27 cellular contexts compared by ENCODE assay signal in genomic region chr1:18653922-18654321, GRCh38. TPM values are rescaled to one million over a fixed set of nuclear protein-coding genes. Genes with fewer than 3 reads are reported as not detected.
"Had no signal": no experiment of that assay in that cellular context is flagged by ENCODE, and none has a peak within 500 bp of the region (broad histone marks: within the 10 kb centered on the region; RNA-seq: fewer than 3 reads in every experiment).

No MANE protein-coding gene starts in this region.

- H3K4me3 ChIP-seq: adrenal gland, esophagus squamous epithelium, left lung, mucosa of descending colon, spleen, testis, upper lobe of left lung had no signal

- H3K27me3 ChIP-seq: testis had no signal

- H3K4me1 Mint-ChIP-seq: stimulated activated memory B cell treated with anti-CD40 and anti-IgM and Interleukin-4, amounts not matched to agents 10 μg/mL and 1 μg/mL and 100 μg/mL, for 72 hours had no signal

- DNase-seq: activated CD4-positive, alpha-beta memory T cell treated with anti-CD3 and anti-CD28 coated beads for 36 hours; activated CD4-positive, alpha-beta T cell treated with anti-CD3 and anti-CD28 coated beads for 4 hours; activated gamma-delta T cell treated with Interleukin-2 at 50 U/mL for 16 hours; activated T-cell treated with anti-CD3 and anti-CD28 coated beads for 4 hours; adrenal gland; cerebellar nuclear complex; cortex of kidney; effector CD4-positive, alpha-beta T cell; esophagus squamous epithelium; left lung; mammary epithelial cell; mucosa of descending colon; spleen; stimulated activated CD4-positive, alpha-beta T cell treated with anti-CD3 and anti-CD28 coated beads, Interleukin-4, amount 100 ng/mL, for 4 hours; testis; upper lobe of left lung had no signal

- H3K36me3 ChIP-seq: adrenal gland, esophagus squamous epithelium, left lung, spleen, upper lobe of left lung had no signal

- H3K4me1 ChIP-seq: adrenal gland, left lung, testis, upper lobe of left lung had no signal

- H3K9me3 ChIP-seq: adrenal gland, esophagus squamous epithelium, left lung, mucosa of descending colon, spleen, testis, upper lobe of left lung had no signal

- H3K4me3 Mint-ChIP-seq: activated CD4-positive, alpha-beta memory T cell treated with anti-CD3 and anti-CD28 coated beads for 36 hours; stimulated activated memory B cell treated with anti-CD40 and anti-IgM and Interleukin-4, amounts not matched to agents 10 μg/mL and 1 μg/mL and 100 μg/mL, for 72 hours had no signal

- H3K9me3 Mint-ChIP-seq: activated CD4-positive, alpha-beta memory T cell treated with anti-CD3 and anti-CD28 coated beads for 36 hours; activated naive CD4-positive, alpha-beta T cell treated with anti-CD3 and anti-CD28 coated beads, Interleukin-2, amount 50 U/mL, for 72 hours; activated T-helper 1 cell treated with anti-CD3 and anti-CD28 coated beads, Interleukin-12 subunit alpha, Interleukin-12 subunit beta, Interleukin-2, Interleukin-4 antibody, amounts not matched to agents 30 ng/mL and 10 ng/mL and 1 ng/mL, durations not matched to agents 14 hours and 24 hours and 36 hours; stimulated activated memory B cell treated with anti-CD40 and anti-IgM and Interleukin-4, amounts not matched to agents 10 μg/mL and 1 μg/mL and 100 μg/mL, for 72 hours; T-helper 2 cell treated with Interferon-gamma antibody and Interleukin-4, amounts not matched to agents 5 μg/mL and 100 μg/mL, for 36 hours had no signal

- ATAC-seq: left lung; mucosa of descending colon; stimulated activated memory B cell treated with anti-CD40 and anti-IgM and Interleukin-4, amounts not matched to agents 10 μg/mL and 1 μg/mL and 100 μg/mL, for 72 hours had no signal

- H3K27ac ChIP-seq: adrenal gland, esophagus squamous epithelium, left lung, spleen, testis, upper lobe of left lung had no signal

- H3K36me3 Mint-ChIP-seq: activated CD4-positive, alpha-beta memory T cell treated with anti-CD3 and anti-CD28 coated beads for 36 hours; activated naive CD4-positive, alpha-beta T cell treated with anti-CD3 and anti-CD28 coated beads, Interleukin-2, amount 50 U/mL, for 72 hours; stimulated activated memory B cell treated with anti-CD40 and anti-IgM and Interleukin-4, amounts not matched to agents 10 μg/mL and 1 μg/mL and 100 μg/mL, for 72 hours had no signal

- FAIRE-seq: astrocyte, bronchial epithelial cell, endothelial cell of umbilical vein, islet of Langerhans, TTC549 had no signal

- H3K27ac Mint-ChIP-seq: activated CD4-positive, alpha-beta memory T cell treated with anti-CD3 and anti-CD28 coated beads for 36 hours; activated naive CD4-positive, alpha-beta T cell treated with anti-CD3 and anti-CD28 coated beads, Interleukin-2, amount 50 U/mL, for 72 hours; activated T-helper 1 cell treated with anti-CD3 and anti-CD28 coated beads, Interleukin-12 subunit alpha, Interleukin-12 subunit beta, Interleukin-2, Interleukin-4 antibody, amounts not matched to agents 30 ng/mL and 10 ng/mL and 1 ng/mL, durations not matched to agents 14 hours and 24 hours and 36 hours; stimulated activated memory B cell treated with anti-CD40 and anti-IgM and Interleukin-4, amounts not matched to agents 10 μg/mL and 1 μg/mL and 100 μg/mL, for 72 hours; T-helper 2 cell treated with Interferon-gamma antibody and Interleukin-4, amounts not matched to agents 5 μg/mL and 100 μg/mL, for 36 hours had no signal

RNA-seq across cellular contexts. Expression of gene PAX7, which starts 23.3 kb away (rescaled TPM):
- total RNA-seq: activated CD4-positive, alpha-beta memory T cell treated with anti-CD3 and anti-CD28 coated beads for 36 hours; activated naive CD4-positive, alpha-beta T cell treated with anti-CD3 and anti-CD28 coated beads, Interleukin-2, amount 50 U/mL, for 72 hours; activated T-helper 1 cell treated with anti-CD3 and anti-CD28 coated beads, Interleukin-12 subunit alpha, Interleukin-12 subunit beta, Interleukin-2, Interleukin-4 antibody, amounts not matched to agents 30 ng/mL and 10 ng/mL and 1 ng/mL, durations not matched to agents 14 hours and 24 hours and 36 hours; adrenal gland; bronchial epithelial cell; endothelial cell of umbilical vein; esophagus squamous epithelium; left lung; mammary epithelial cell; mucosa of descending colon; naive thymus-derived CD8-positive, alpha-beta T cell; renal cortical epithelial cell; spleen; upper lobe of left lung had no signal
- polyA plus RNA-seq: adrenal gland; endothelial cell of umbilical vein; mammary epithelial cell; naive thymus-derived CD8-positive, alpha-beta T cell; spleen had no signal
